ENCODE assay signal across 17 cellular contexts in the genomic region with DNA sequence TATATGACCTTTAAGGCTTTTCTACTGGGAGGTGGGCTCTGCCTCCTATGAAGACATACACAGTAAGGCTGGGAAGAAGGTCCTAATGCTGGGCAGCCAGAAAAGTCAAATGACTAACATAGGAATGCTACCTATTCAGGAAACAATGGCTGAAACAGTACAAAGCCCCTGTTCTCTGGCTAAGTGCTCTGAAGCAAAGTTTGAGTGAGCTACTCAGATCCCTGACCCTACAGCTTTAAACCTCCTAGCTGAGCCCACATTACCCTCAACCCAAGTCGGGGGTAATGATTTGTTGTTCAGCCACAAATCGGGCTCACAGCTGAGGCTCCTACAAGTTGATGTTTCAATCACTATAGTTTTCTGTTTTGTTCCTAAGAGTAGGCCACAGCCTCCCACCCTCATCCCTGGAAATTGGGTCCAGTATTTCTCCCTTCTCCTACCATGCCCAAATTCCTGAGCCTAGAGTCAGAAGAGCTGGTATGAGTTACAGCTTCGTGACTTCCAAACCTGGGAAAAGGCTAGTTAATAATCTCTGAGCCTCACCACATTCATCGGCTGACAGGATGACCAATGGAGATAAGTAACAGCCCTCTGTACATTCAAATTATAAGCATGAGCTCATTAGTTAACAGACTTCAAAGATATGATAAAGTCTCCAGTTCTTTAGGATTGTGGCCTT. TPM values are rescaled to one million over a fixed set of nuclear protein-coding genes. Genes with fewer than 3 reads are reported as not detected.
DNase-seq lines count a peak whose midpoint lies in the region; ATAC-seq and TF ChIP-seq lines count a peak whose summit lies in the region.
"Had no signal": no experiment of that assay in that cellular context is flagged by ENCODE, and none has a peak within 500 bp of the region (broad histone marks: within the 10 kb centered on the region; RNA-seq: fewer than 3 reads in every experiment).

No MANE protein-coding gene starts in this region.

- no peaks in the 10 kb centered on the region for H3K36me3 ChIP-seq in mesendoderm (ENCODE audit: control insufficient read depth, insufficient read depth, low read length)

- H3K4me1 ChIP-seq in mesendoderm (ENCODE audit: control insufficient read depth, low read depth, low read length) = no peaks in the 10 kb centered on the region
- H3K4me1 ChIP-seq: SJSA1 had no signal

- TF ChIP-seq CTCF in endothelial cell (IDR thresholded peaks at IDR 0.05; ENCODE audit: unreplicated experiment) = no peak

- peaks cover 2% of the 10 kb centered on the region for H3K27me3 Mint-ChIP-seq in endothelial cell (ENCODE audit: unreplicated experiment)
- H3K27me3 Mint-ChIP-seq: activated CD4-positive, alpha-beta memory T cell treated with anti-CD3 and anti-CD28 coated beads, Interleukin-2, amount 10 ng/mL, durations not matched to agents 7 days and 5 days; naive B cell had no signal

- H3K18ac ChIP-seq in mesendoderm (ENCODE audit: low read length) = no peak overlapping the region

- no peak overlapping the region for H3K56ac ChIP-seq in mesendoderm (ENCODE audit: low read length)

- H2BK120ac ChIP-seq in mesendoderm (ENCODE audit: low read depth, low read length) = no peak overlapping the region

- peaks cover 11% of the 10 kb centered on the region for H3K36me3 Mint-ChIP-seq in endothelial cell (ENCODE audit: low read depth, unreplicated experiment)

- no peak overlapping the region for H4K8ac ChIP-seq in mesendoderm (ENCODE audit: low read depth, low read length)

- no peak overlapping the region for H2AK5ac ChIP-seq in mesendoderm (ENCODE audit: low read length)

- no peak overlapping the region for H3K4ac ChIP-seq in mesendoderm (ENCODE audit: low read depth, low read length)

- no peak overlapping the region for H3K4me3 ChIP-seq in mesendoderm (ENCODE audit: low read length)
- H3K4me3 ChIP-seq: heart right ventricle, psoas muscle, SJSA1 had no signal

- H3K23ac ChIP-seq in mesendoderm (ENCODE audit: low read length) = no peak overlapping the region

- no peak overlapping the region for H3K4me3 Mint-ChIP-seq in endothelial cell (ENCODE audit: unreplicated experiment)
- H3K4me3 Mint-ChIP-seq: activated CD4-positive, alpha-beta memory T cell treated with anti-CD3 and anti-CD28 coated beads, Interleukin-2, amount 10 ng/mL, durations not matched to agents 7 days and 5 days; naive B cell had no signal

- no peaks in the 10 kb centered on the region for H3K79me1 ChIP-seq in mesendoderm (ENCODE audit: low read length)

- no peaks in the 10 kb centered on the region for H3K9me3 Mint-ChIP-seq in endothelial cell (ENCODE audit: unreplicated experiment)
- H3K9me3 Mint-ChIP-seq: activated CD4-positive, alpha-beta memory T cell treated with anti-CD3 and anti-CD28 coated beads, Interleukin-2, amount 10 ng/mL, durations not matched to agents 7 days and 5 days; naive B cell had no signal

- peak overlapping the region; percentile 45 for H3K27ac Mint-ChIP-seq in endothelial cell (ENCODE audit: unreplicated experiment)
- H3K27ac Mint-ChIP-seq: activated CD4-positive, alpha-beta memory T cell treated with anti-CD3 and anti-CD28 coated beads, Interleukin-2, amount 10 ng/mL, durations not matched to agents 7 days and 5 days had no signal

- DNase-seq in Daoy (ENCODE audit: low read depth) = peak; percentile 13
- peak; percentile 88 for DNase-seq in NCI-H226
- DNase-seq in endothelial cell (ENCODE audit: low spot score) = no peak
- DNase-seq in mesendoderm = peak; percentile 59
- no peak for DNase-seq in activated T-cell treated with anti-CD3 and anti-CD28 coated beads for 4 hours
- DNase-seq in cardiac septum (ENCODE audit: low spot score) = no peak
- no peak for DNase-seq in HuH-7 (ENCODE audit: low spot score)
- DNase-seq: activated CD4-positive, alpha-beta memory T cell treated with anti-CD3 and anti-CD28 coated beads, Interleukin-2, amount 10 ng/mL, durations not matched to agents 7 days and 5 days; heart right ventricle; naive B cell; NCI-H187; psoas muscle; stimulated activated CD4-positive, alpha-beta T cell treated with anti-CD3 and anti-CD28 coated beads, Interleukin-15, amount 100 ng/mL, for 24 hours had no signal

- peaks cover 3% of the 10 kb centered on the region for H3K4me1 Mint-ChIP-seq in endothelial cell (ENCODE audit: unreplicated experiment)

- H3K9ac ChIP-seq in mesendoderm (ENCODE audit: low read length) = no peak overlapping the region

- H3K27ac ChIP-seq in mesendoderm (ENCODE audit: low read depth, low read length) = no peak overlapping the region
- H3K27ac ChIP-seq: heart right ventricle, HL-60, psoas muscle, SJSA1 had no signal

- H4K5ac ChIP-seq in mesendoderm (ENCODE audit: low read length) = no peak overlapping the region

- no peaks in the 10 kb centered on the region for H3K27me3 ChIP-seq in mesendoderm (ENCODE audit: insufficient read depth, low read length, poor library complexity)
- H3K27me3 ChIP-seq: heart right ventricle, SJSA1 had no signal

- intact Hi-C loops in cardiac septum (cut with DNase I) = no loop called here

- H2BK5ac ChIP-seq in mesendoderm (ENCODE audit: low read length) = no peak overlapping the region

- no peaks in the 10 kb centered on the region for H3K79me2 ChIP-seq in mesendoderm (ENCODE audit: control insufficient read depth, insufficient read depth, low read length)

- no peak overlapping the region for H2BK15ac ChIP-seq in mesendoderm (replicated peaks; ENCODE audit: low read depth)

- no peak for ATAC-seq in HG03442 (IDR thresholded peaks at IDR 0.05; ENCODE audit: unreplicated experiment)
- ATAC-seq: heart right ventricle, left lobe of liver, psoas muscle had no signal

- no CpG with 5 or more reads among the region's 4 CpGs for WGBS in mesendoderm (ENCODE audit: extremely low coverage, insufficient coverage, low lambda C conversion rate)

- H3K4me2 ChIP-seq in mesendoderm (ENCODE audit: low read length) = no peak overlapping the region

RNA-seq across cellular contexts. Expression of a gene that starts 46.5 kb away (rescaled TPM):
- total RNA-seq in Daoy (2014; rRNA removed; shearing (Covaris generic)) = 15.9 and 16.5 TPM in 2 replicates
- total RNA-seq in endothelial cell (ENCODE audit: unreplicated experiment) (71.1 TPM), cardiac septum (27.7 TPM)
- 21.2 TPM for polyA plus RNA-seq in mesendoderm (2013, experiment 1 of 2)
- 21.0 TPM for polyA plus RNA-seq in mesendoderm (2013, experiment 2 of 2)

Comparison
In these comparisons a context has a peak if more than half of its experiments do, and no peak if none do; other contexts are left out.
1. DNase-seq: peak in Daoy (single experiment), NCI-H226 (single experiment) and mesendoderm (single experiment); none in endothelial cell (single experiment), activated T-cell treated with anti-CD3 and anti-CD28 coated beads for 4 hours (single experiment), cardiac septum (single experiment) and HuH-7 (single experiment).